22 cellular contexts compared by ENCODE assay signal in genomic region chr10:48240196-48240595, GRCh38. TPM values are rescaled to one million over a fixed set of nuclear protein-coding genes. Genes with fewer than 3 reads are reported as not detected.
DNase-seq lines count a peak whose midpoint lies in the region; ATAC-seq and TF ChIP-seq lines count a peak whose summit lies in the region.
"Had no signal": no experiment of that assay in that cellular context is flagged by ENCODE, and none has a peak within 500 bp of the region (broad histone marks: within the 10 kb centered on the region; RNA-seq: fewer than 3 reads in every experiment).

No MANE protein-coding gene starts in this region.

- no peak overlapping the region for H3K4me3 Mint-ChIP-seq in activated CD8-positive, alpha-beta memory T cell treated with anti-CD3 and anti-CD28 coated beads, Interleukin-2, amount 10 ng/mL, durations not matched to agents 7 days and 5 days
- H3K4me3 Mint-ChIP-seq in GM23338, result no peak overlapping the region
- H3K4me3 Mint-ChIP-seq: CD14-positive monocyte; CD4-positive, alpha-beta T cell; CD8-positive, alpha-beta memory T cell had no signal

- peak overlapping the region; percentile 36 for H3K18ac ChIP-seq in neuronal stem cell (ENCODE audit: low read length)

- no peaks in the 10 kb centered on the region for H3K36me3 Mint-ChIP-seq in activated CD8-positive, alpha-beta memory T cell treated with anti-CD3 and anti-CD28 coated beads, Interleukin-2, amount 10 ng/mL, durations not matched to agents 7 days and 5 days
- no peaks in the 10 kb centered on the region; the same call in 2 of the 3 replicates for H3K36me3 Mint-ChIP-seq in GM23338 (ENCODE audit: low read depth)
- H3K36me3 Mint-ChIP-seq: CD14-positive monocyte; CD8-positive, alpha-beta memory T cell had no signal

- no peak overlapping the region for H3K23ac ChIP-seq in neuronal stem cell (ENCODE audit: low read depth, low read length, poor library complexity)

- H3K27me3 Mint-ChIP-seq in activated CD8-positive, alpha-beta memory T cell treated with anti-CD3 and anti-CD28 coated beads, Interleukin-2, amount 10 ng/mL, durations not matched to agents 7 days and 5 days, result peaks cover 7% of the 10 kb centered on the region
- H3K27me3 Mint-ChIP-seq in GM23338 (ENCODE audit: insufficient read depth, low read depth, poor library complexity), result no peaks in the 10 kb centered on the region

- no peak for ATAC-seq in activated CD8-positive, alpha-beta memory T cell treated with anti-CD3 and anti-CD28 coated beads, Interleukin-2, amount 10 ng/mL, durations not matched to agents 7 days and 5 days
- ATAC-seq in GM23338 (no peak), GM18511 (IDR thresholded peaks at IDR 0.05; ENCODE audit: unreplicated experiment) (no peak)
- ATAC-seq: A549 had no signal

- H4K91ac ChIP-seq in neuronal stem cell (ENCODE audit: low read depth, low read length, poor library complexity), result no peak overlapping the region

- H3K9me2 ChIP-seq in GM23338 (ENCODE audit: insufficient read depth), result peaks cover 3% of the 10 kb centered on the region; the same call in 1 of the 2 replicates

- H3K4ac ChIP-seq in neuronal stem cell (ENCODE audit: low read length), result no peak overlapping the region

- H3F3A ChIP-seq in GM23338 (replicated peaks; ENCODE audit: low read depth), result no peaks in the 10 kb centered on the region

- CTCF ChIA-PET in activated CD8-positive, alpha-beta memory T cell treated with anti-CD3 and anti-CD28 coated beads, Interleukin-2, amount 10 ng/mL, durations not matched to agents 7 days and 5 days (lab: Charles Lee), result no interaction called here

- no peak overlapping the region for H3K14ac ChIP-seq in neuronal stem cell (ENCODE audit: low read length)

- no CpG with 5 or more reads among the region's 7 CpGs for WGBS in neuronal stem cell (ENCODE audit: extremely low coverage in 2 of 2, insufficient read length in 2 of 2, insufficient replicate concordance in 1 of 2), 2 donors

- H3K4me1 Mint-ChIP-seq in activated CD8-positive, alpha-beta memory T cell treated with anti-CD3 and anti-CD28 coated beads, Interleukin-2, amount 10 ng/mL, durations not matched to agents 7 days and 5 days, result no peaks in the 10 kb centered on the region
- H3K4me1 Mint-ChIP-seq in GM23338, result peaks cover 24% of the 10 kb centered on the region
- H3K4me1 Mint-ChIP-seq: CD14-positive monocyte; CD8-positive, alpha-beta memory T cell had no signal

- TF ChIP-seq CTCF in GM23338 (conservative IDR thresholded peaks at IDR 0.05; ENCODE audit: low read depth in 2 of 2), result no peak

- H3K79me1 ChIP-seq in neuronal stem cell (ENCODE audit: low read depth, low read length), result no peaks in the 10 kb centered on the region

- H3K4me3 ChIP-seq in GM23338 (no peak overlapping the region), neuronal stem cell (ENCODE audit: low read length in 2 of 2) (no peak overlapping the region)
- H3K4me3 ChIP-seq: A549; BLaER1 treated with 17β-estradiol and CSF1 and Interleukin-3, amounts not matched to agents 10 nM and 100 nM had no signal

- peak overlapping the region; percentile 52; the same call in 1 of the 2 replicates for H2AFZ ChIP-seq in GM23338
- H2AFZ ChIP-seq in neuronal stem cell (ENCODE audit: low read length), result no peak overlapping the region

- no peaks in the 10 kb centered on the region for H3K9me3 ChIP-seq in neuronal stem cell (replicated peaks in 1 of 2; ENCODE audit: control insufficient read depth in 2 of 2, insufficient read depth in 1 of 2, low read depth in 1 of 2, low read length in 2 of 2)
- H3K9me3 ChIP-seq: A549; BE2C; BLaER1 treated with 17β-estradiol and CSF1 and Interleukin-3, amounts not matched to agents 10 nM and 100 nM had no signal

- no peak overlapping the region for H2BK5ac ChIP-seq in neuronal stem cell (ENCODE audit: low read length)

- H3K27me3 ChIP-seq in GM23338 (ENCODE audit: insufficient read depth) (no peaks in the 10 kb centered on the region), neuronal stem cell (ENCODE audit: control insufficient read depth in 3 of 3, insufficient read depth in 3 of 3, low read depth in 1 of 3, low read length in 3 of 3) (no peaks in the 10 kb centered on the region)
- H3K27me3 ChIP-seq: BE2C; BLaER1 treated with 17β-estradiol and CSF1 and Interleukin-3, amounts not matched to agents 10 nM and 100 nM had no signal

- H3K79me2 ChIP-seq in GM23338 (replicated peaks; ENCODE audit: insufficient read depth), result no peaks in the 10 kb centered on the region

- H3K4me2 ChIP-seq in GM23338 (no peak overlapping the region), neuronal stem cell (ENCODE audit: insufficient read depth, low read length, poor library complexity, severe bottlenecking) (no peak overlapping the region)
- H3K4me2 ChIP-seq: A549; BLaER1 treated with 17β-estradiol and CSF1 and Interleukin-3, amounts not matched to agents 10 nM and 100 nM had no signal

- H2BK15ac ChIP-seq in neuronal stem cell (ENCODE audit: low read length), result no peak overlapping the region

- no peak overlapping the region for H2AK5ac ChIP-seq in neuronal stem cell (ENCODE audit: low read depth, low read length)

- no peak overlapping the region for H3K27ac Mint-ChIP-seq in activated CD8-positive, alpha-beta memory T cell treated with anti-CD3 and anti-CD28 coated beads, Interleukin-2, amount 10 ng/mL, durations not matched to agents 7 days and 5 days
- H3K27ac Mint-ChIP-seq in GM23338, result no peak overlapping the region
- H3K27ac Mint-ChIP-seq: CD4-positive, alpha-beta T cell; CD8-positive, alpha-beta memory T cell had no signal

- no peak overlapping the region for H2BK120ac ChIP-seq in neuronal stem cell (ENCODE audit: low read depth, low read length)

- H3K36me3 ChIP-seq in GM23338 (ENCODE audit: insufficient read depth), result no peaks in the 10 kb centered on the region
- H3K36me3 ChIP-seq in neuronal stem cell (replicated peaks in 1 of 2; ENCODE audit: control insufficient read depth in 2 of 2, insufficient read depth in 2 of 2, low read length in 2 of 2), result no peaks in the 10 kb centered on the region
- H3K36me3 ChIP-seq: BE2C; BLaER1 treated with 17β-estradiol and CSF1 and Interleukin-3, amounts not matched to agents 10 nM and 100 nM had no signal

- DNase-seq in activated CD8-positive, alpha-beta memory T cell treated with anti-CD3 and anti-CD28 coated beads for 24 hours, result peak; percentile 32
- DNase-seq in activated CD8-positive, alpha-beta memory T cell treated with anti-CD3 and anti-CD28 coated beads, Interleukin-2, amount 10 ng/mL, durations not matched to agents 7 days and 5 days, result no peak
- DNase-seq in GM23338 (ENCODE audit: low spot score) (no peak), neuronal stem cell (ENCODE audit: low spot score) (no peak), activated T-cell treated with anti-CD3 and anti-CD28 coated beads for 4 hours (no peak), COLO668 (lab: John Stamatoyannopoulos, UW; ENCODE audit: unreplicated experiment) (no peak)
- DNase-seq: 8988T; ACHN; AML-193; BE2C; Calu3; CD4-positive, alpha-beta T cell; CD8-positive, alpha-beta memory T cell; COR-L47; DMS153; DND-41; GOT3; HCEC 1CT had no signal

- H3K4me1 ChIP-seq in GM23338 (ENCODE audit: insufficient read depth), result peaks cover 8% of the 10 kb centered on the region; the same call in 1 of the 2 replicates
- peaks cover 0 to 11% of the 10 kb centered on the region in 2 donors for H3K4me1 ChIP-seq in neuronal stem cell (ENCODE audit: control insufficient read depth in 2 of 2, insufficient read depth in 1 of 2, low read depth in 1 of 2, low read length in 2 of 2)
- H3K4me1 ChIP-seq: A549, BE2C had no signal

- H3K9ac ChIP-seq in neuronal stem cell (ENCODE audit: low read depth, low read length, poor library complexity), result no peak overlapping the region
- H3K9ac ChIP-seq: BLaER1 treated with 17β-estradiol and CSF1 and Interleukin-3, amounts not matched to agents 10 nM and 100 nM had no signal

- H4K20me1 ChIP-seq in GM23338 (replicated peaks; ENCODE audit: insufficient read depth), result no peaks in the 10 kb centered on the region
- H4K20me1 ChIP-seq: BLaER1 treated with 17β-estradiol and CSF1 and Interleukin-3, amounts not matched to agents 10 nM and 100 nM had no signal

- no peaks in the 10 kb centered on the region for H3K9me3 Mint-ChIP-seq in activated CD8-positive, alpha-beta memory T cell treated with anti-CD3 and anti-CD28 coated beads, Interleukin-2, amount 10 ng/mL, durations not matched to agents 7 days and 5 days (ENCODE audit: low read depth)
- H3K9me3 Mint-ChIP-seq in GM23338, result no peaks in the 10 kb centered on the region; the same call in 2 of the 3 replicates
- H3K9me3 Mint-ChIP-seq: CD14-positive monocyte; CD4-positive, alpha-beta T cell had no signal

- no peak overlapping the region for H4K8ac ChIP-seq in neuronal stem cell (ENCODE audit: low read depth, low read length)

- no peak overlapping the region for H3K27ac ChIP-seq in GM23338 (ENCODE audit: low read depth)
- H3K27ac ChIP-seq in neuronal stem cell (replicated peaks; ENCODE audit: low read length), result no peak overlapping the region
- H3K27ac ChIP-seq: A549; BLaER1 treated with 17β-estradiol and CSF1 and Interleukin-3, amounts not matched to agents 10 nM and 100 nM had no signal

- H2BK12ac ChIP-seq in neuronal stem cell (ENCODE audit: low read length), result no peak overlapping the region

TF ChIP-seq in GM23338, 12 proteins besides CTCF, POLR2A, EP300 and RAD21 (continues in another document):
- TF ChIP-seq ZNF114 (CRISPR knock-in tag; IDR thresholded peaks at IDR 0.05) (no peak), NANOG (IDR thresholded peaks at IDR 0.05; ENCODE audit: borderline replicate concordance) (no peak), POLR2AphosphoS5 (IDR thresholded peaks at IDR 0.05; ENCODE audit: low read depth) (no peak)

RNA-seq across cellular contexts. Expression of gene FRMPD2, which starts 34.3 kb away (rescaled TPM):
- total RNA-seq in activated CD8-positive, alpha-beta memory T cell treated with anti-CD3 and anti-CD28 coated beads, Interleukin-2, amount 10 ng/mL, durations not matched to agents 7 days and 5 days, result not detected
- not detected in 2 replicates for total RNA-seq in GM23338 (2014; rRNA removed; shearing (Covaris generic))
- not detected in 2 replicates for polyA plus RNA-seq in GM23338 (2016; fragmentation: Nextera tagmentation; extraction: Ambion mirVana)
- polyA plus RNA-seq in neuronal stem cell (2013, experiment 1 of 2), result 0.07 TPM
- polyA plus RNA-seq in neuronal stem cell (2013, experiment 2 of 2), result 0.10 TPM
- total RNA-seq: CD4-positive, alpha-beta T cell; CD8-positive, alpha-beta memory T cell had no signal
- polyA plus RNA-seq: CD14-positive monocyte; CD8-positive, alpha-beta memory T cell had no signal
